Comparison of ENCODE assay signal across 8 cellular contexts in the genomic region with DNA sequence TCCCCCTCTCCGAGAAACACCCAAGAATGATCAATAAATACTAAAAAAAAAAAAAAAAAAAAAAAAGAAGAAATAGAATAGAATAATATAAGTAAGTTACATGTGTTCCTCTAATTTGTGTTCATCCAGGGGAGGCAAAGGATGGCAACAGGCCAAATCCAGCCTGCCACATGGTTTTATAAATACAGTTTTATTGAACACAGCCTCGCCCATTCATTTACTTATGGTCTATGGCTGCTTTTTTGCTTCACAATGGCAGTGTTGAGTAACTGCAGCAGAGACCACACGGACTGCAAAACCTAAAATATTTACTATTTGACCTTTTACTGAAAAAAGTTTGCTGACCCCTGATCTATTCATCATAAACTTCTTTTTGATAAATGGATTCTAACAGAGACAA. TPM values are rescaled to one million over a fixed set of nuclear protein-coding genes. Genes with fewer than 3 reads are reported as not detected.
"Had no signal": no experiment of that assay in that cellular context is flagged by ENCODE, and none has a peak within 500 bp of the region (broad histone marks: within the 10 kb centered on the region; RNA-seq: fewer than 3 reads in every experiment).

No MANE protein-coding gene starts in this region.

RNA-seq across cellular contexts. Expression of gene OR4E1, which starts 24.9 kb away (rescaled TPM):
- total RNA-seq: M059J, NCI-H460, OCI-LY7, PC-9, Right ventricle myocardium inferior, RPMI7951, SJCRH30, SK-MEL-5 had no signal

RNA-seq across cellular contexts. Expression of gene OR4E2, which starts 44.9 kb away (rescaled TPM):
- total RNA-seq: M059J, NCI-H460, OCI-LY7, PC-9, Right ventricle myocardium inferior, RPMI7951, SJCRH30, SK-MEL-5 had no signal
